Comparison of ENCODE assay signal across 8 cellular contexts in genomic region chr20:29298271-29298590, GRCh38.
"Had no signal": no experiment of that assay in that cellular context is flagged by ENCODE, and none has a peak within 500 bp of the region (broad histone marks: within the 10 kb centered on the region; RNA-seq: fewer than 3 reads in every experiment).

No MANE protein-coding gene starts in this region.

- H3K4me3 ChIP-seq: GM12878 had no signal

- FAIRE-seq: G401.6, GM12878, GM12891, GM12892, GM18507, GM19239 had no signal

- DNase-seq: GDM1, GF-D8 had no signal

- ATAC-seq: GM12878 had no signal
